Comparison of ENCODE assay signal across 8 cellular contexts in genomic region chr1:87004857-87005256, GRCh38.
"Had no signal": no experiment of that assay in that cellular context is flagged by ENCODE, and none has a peak within 500 bp of the region (broad histone marks: within the 10 kb centered on the region; RNA-seq: fewer than 3 reads in every experiment).

No MANE protein-coding gene starts in this region.

- DNase-seq: H9, HCEC 1CT, KG1 had no signal

- H2AFZ ChIP-seq: GM23338 had no signal

- H3K4me3 ChIP-seq: GM23338 had no signal

- H3K27ac ChIP-seq: HL-60 had no signal

- FAIRE-seq: H1, H54, HepG2 had no signal

- H3K4me2 ChIP-seq: GM23338 had no signal

- ATAC-seq: GM23338, HepG2 had no signal
